35 cellular contexts compared by ENCODE assay signal in genomic region chr3:19668163-19668562, GRCh38.
"Had no signal": no experiment of that assay in that cellular context is flagged by ENCODE, and none has a peak within 500 bp of the region (broad histone marks: within the 10 kb centered on the region; RNA-seq: fewer than 3 reads in every experiment).

No MANE protein-coding gene starts in this region.

- H3K4me1 Mint-ChIP-seq: activated CD4-positive, alpha-beta memory T cell treated with anti-CD3 and anti-CD28 coated beads, Interleukin-2, amount 10 ng/mL, durations not matched to agents 7 days and 5 days; activated CD4-positive, alpha-beta T cell treated with anti-CD3 and anti-CD28 coated beads for 36 hours; activated CD4-positive, alpha-beta T cell treated with anti-CD3 and anti-CD28 coated beads, Interleukin-2, amount 10 ng/mL, durations not matched to agents 7 days and 5 days; activated CD8-positive, alpha-beta memory T cell treated with anti-CD3 and anti-CD28 coated beads, Interleukin-2, amount 10 ng/mL, durations not matched to agents 7 days and 5 days; activated naive CD8-positive, alpha-beta T cell treated with anti-CD3 and anti-CD28 coated beads for 36 hours; brain; central memory CD8-positive, alpha-beta T cell had no signal

- H3K36me3 ChIP-seq: ascending aorta, cardiac muscle cell had no signal

- H3K36me3 Mint-ChIP-seq: activated CD8-positive, alpha-beta memory T cell treated with anti-CD3 and anti-CD28 coated beads, Interleukin-2, amount 10 ng/mL, durations not matched to agents 7 days and 5 days; activated naive CD4-positive, alpha-beta T cell treated with anti-CD3 and anti-CD28 coated beads, Interleukin-2, amount 50 U/mL, for 72 hours; activated naive CD8-positive, alpha-beta T cell treated with anti-CD3 and anti-CD28 coated beads for 36 hours; brain had no signal

- H3K27ac Mint-ChIP-seq: activated CD4-positive, alpha-beta memory T cell treated with anti-CD3 and anti-CD28 coated beads, Interleukin-2, amount 10 ng/mL, durations not matched to agents 7 days and 5 days; activated CD4-positive, alpha-beta T cell treated with anti-CD3 and anti-CD28 coated beads for 36 hours; activated CD4-positive, alpha-beta T cell treated with anti-CD3 and anti-CD28 coated beads, Interleukin-2, amount 10 ng/mL, durations not matched to agents 7 days and 5 days; activated CD8-positive, alpha-beta memory T cell treated with anti-CD3 and anti-CD28 coated beads, Interleukin-2, amount 10 ng/mL, durations not matched to agents 7 days and 5 days; activated CD8-positive, alpha-beta T cell treated with anti-CD3 and anti-CD28 coated beads, Interleukin-2, amount 10 ng/mL, durations not matched to agents 7 days and 5 days; activated naive CD4-positive, alpha-beta T cell treated with anti-CD3 and anti-CD28 coated beads for 36 hours; activated naive CD4-positive, alpha-beta T cell treated with anti-CD3 and anti-CD28 coated beads, Interleukin-2, amount 50 U/mL, for 72 hours; activated naive CD8-positive, alpha-beta T cell treated with anti-CD3 and anti-CD28 coated beads for 36 hours; activated T-cell treated with anti-CD3 and anti-CD28 coated beads, Interleukin-2, amount 50 U/mL, for 24 hours; activated T-helper 2 cell treated with anti-CD3 and anti-CD28 coated beads, Interferon-gamma antibody, Interleukin-2, Interleukin-4, amounts not matched to agents 10 μg/mL and 5 μg/mL and 100 μg/mL, durations not matched to agents 14 hours and 24 hours and 36 hours; brain; T-helper 1 cell treated with Interleukin-12 subunit alpha and Interleukin-12 subunit beta and Interleukin-4 antibody, amounts not matched to agents 30 μg/mL and 1 μg/mL, for 36 hours; T-helper 2 cell treated with Interferon-gamma antibody and Interleukin-4, amounts not matched to agents 5 μg/mL and 100 μg/mL, for 36 hours had no signal

- DNase-seq: activated CD4-positive, alpha-beta memory T cell treated with anti-CD3 and anti-CD28 coated beads, Interleukin-2, amount 10 ng/mL, durations not matched to agents 7 days and 5 days; activated CD4-positive, alpha-beta T cell treated with anti-CD3 and anti-CD28 coated beads for 1 hour; activated CD4-positive, alpha-beta T cell treated with anti-CD3 and anti-CD28 coated beads for 36 hours; activated CD4-positive, alpha-beta T cell treated with anti-CD3 and anti-CD28 coated beads for 48 hours; activated CD4-positive, alpha-beta T cell treated with anti-CD3 and anti-CD28 coated beads, Interleukin-2, amount 10 ng/mL, durations not matched to agents 7 days and 5 days; activated CD4-positive, alpha-beta T cell treated with anti-CD3 and anti-CD28 coated beads, Interleukin-2, amount 50 U/mL, for 48 hours; activated CD4-positive, CD25-positive, alpha-beta regulatory T cell; activated CD8-positive, alpha-beta memory T cell treated with anti-CD3 and anti-CD28 coated beads for 24 hours; activated CD8-positive, alpha-beta memory T cell treated with anti-CD3 and anti-CD28 coated beads, Interleukin-2, amount 10 ng/mL, durations not matched to agents 7 days and 5 days; activated CD8-positive, alpha-beta memory T cell treated with anti-CD3 and anti-CD28 coated beads, Interleukin-2, amount 50 U/mL, for 48 hours; activated CD8-positive, alpha-beta T cell treated with anti-CD3 and anti-CD28 coated beads, Interleukin-2, amount 10 ng/mL, durations not matched to agents 7 days and 5 days; activated effector memory CD4-positive, alpha-beta T cell treated with Interleukin-2 at 50 U/mL for 16 hours; activated gamma-delta T cell; activated naive CD4-positive, alpha-beta T cell treated with anti-CD3 and anti-CD28 coated beads for 36 hours; activated naive CD4-positive, alpha-beta T cell treated with anti-CD3 and anti-CD28 coated beads, Interleukin-2, amount 50 U/mL, for 16 hours; activated naive CD8-positive, alpha-beta T cell treated with anti-CD3 and anti-CD28 coated beads for 36 hours; activated T-cell treated with anti-CD3 and anti-CD28 coated beads, Interleukin-2, amount 50 U/mL, for 24 hours; activated T-cell treated with anti-CD3 and anti-CD28 coated beads, Interleukin-2, amount 50 U/mL, for 48 hours; amygdala; anterior cingulate cortex; caudate nucleus; cerebellar nuclear complex; T-helper 1 cell; T-helper 2 cell; T-helper 9 cell had no signal

- ATAC-seq: activated CD4-positive, alpha-beta T cell treated with anti-CD3 and anti-CD28 coated beads for 36 hours; activated CD4-positive, CD25-positive, alpha-beta regulatory T cell treated with anti-CD3 and anti-CD28 coated beads, Interleukin-2, amount 50 U/mL, for 24 hours; activated CD8-positive, alpha-beta memory T cell treated with anti-CD3 and anti-CD28 coated beads, Interleukin-2, amount 10 ng/mL, durations not matched to agents 7 days and 5 days; activated CD8-positive, alpha-beta T cell treated with anti-CD3 and anti-CD28 coated beads, Interleukin-2, amount 10 ng/mL, durations not matched to agents 7 days and 5 days; activated naive CD4-positive, alpha-beta T cell treated with anti-CD3 and anti-CD28 coated beads, Interleukin-2, amount 50 U/mL, for 72 hours had no signal

- H3K27ac ChIP-seq: ascending aorta, cardiac muscle cell, VCaP had no signal

- H3K27me3 Mint-ChIP-seq: activated CD4-positive, alpha-beta memory T cell treated with anti-CD3 and anti-CD28 coated beads, Interleukin-2, amount 10 ng/mL, durations not matched to agents 7 days and 5 days; activated CD4-positive, alpha-beta T cell treated with anti-CD3 and anti-CD28 coated beads for 36 hours; activated CD4-positive, alpha-beta T cell treated with anti-CD3 and anti-CD28 coated beads, Interleukin-2, amount 10 ng/mL, durations not matched to agents 7 days and 5 days; activated CD8-positive, alpha-beta memory T cell treated with anti-CD3 and anti-CD28 coated beads, Interleukin-2, amount 10 ng/mL, durations not matched to agents 7 days and 5 days; activated T-cell treated with anti-CD3 and anti-CD28 coated beads, Interleukin-2, amount 50 U/mL, for 24 hours; central memory CD8-positive, alpha-beta T cell had no signal

- H3K4me1 ChIP-seq: ascending aorta had no signal

- H3K4me3 ChIP-seq: ascending aorta, cardiac muscle cell had no signal

- H3K9me3 Mint-ChIP-seq: activated CD4-positive, alpha-beta memory T cell treated with anti-CD3 and anti-CD28 coated beads, Interleukin-2, amount 10 ng/mL, durations not matched to agents 7 days and 5 days; activated CD4-positive, alpha-beta T cell treated with anti-CD3 and anti-CD28 coated beads, Interleukin-2, amount 10 ng/mL, durations not matched to agents 7 days and 5 days; activated naive CD4-positive, alpha-beta T cell treated with anti-CD3 and anti-CD28 coated beads for 36 hours; activated naive CD8-positive, alpha-beta T cell treated with anti-CD3 and anti-CD28 coated beads for 36 hours; activated T-cell treated with anti-CD3 and anti-CD28 coated beads, Interleukin-2, amount 50 U/mL, for 24 hours; activated T-helper 2 cell treated with anti-CD3 and anti-CD28 coated beads, Interferon-gamma antibody, Interleukin-2, Interleukin-4, amounts not matched to agents 10 μg/mL and 5 μg/mL and 100 μg/mL, durations not matched to agents 14 hours and 24 hours and 36 hours; brain; T-helper 1 cell treated with Interleukin-12 subunit alpha and Interleukin-12 subunit beta and Interleukin-4 antibody, amounts not matched to agents 30 μg/mL and 1 μg/mL, for 36 hours; T-helper 2 cell treated with Interferon-gamma antibody and Interleukin-4, amounts not matched to agents 5 μg/mL and 100 μg/mL, for 36 hours had no signal

- H3K4me3 Mint-ChIP-seq: activated CD4-positive, alpha-beta memory T cell treated with anti-CD3 and anti-CD28 coated beads, Interleukin-2, amount 10 ng/mL, durations not matched to agents 7 days and 5 days; activated CD4-positive, alpha-beta T cell treated with anti-CD3 and anti-CD28 coated beads for 36 hours; activated CD4-positive, alpha-beta T cell treated with anti-CD3 and anti-CD28 coated beads, Interleukin-2, amount 10 ng/mL, durations not matched to agents 7 days and 5 days; activated CD8-positive, alpha-beta memory T cell treated with anti-CD3 and anti-CD28 coated beads, Interleukin-2, amount 10 ng/mL, durations not matched to agents 7 days and 5 days; activated CD8-positive, alpha-beta T cell treated with anti-CD3 and anti-CD28 coated beads, Interleukin-2, amount 10 ng/mL, durations not matched to agents 7 days and 5 days; activated naive CD4-positive, alpha-beta T cell treated with anti-CD3 and anti-CD28 coated beads for 36 hours; activated naive CD8-positive, alpha-beta T cell treated with anti-CD3 and anti-CD28 coated beads for 36 hours; activated T-cell treated with anti-CD3 and anti-CD28 coated beads, Interleukin-2, amount 50 U/mL, for 24 hours; brain; central memory CD8-positive, alpha-beta T cell; T-helper 1 cell treated with Interleukin-12 subunit alpha and Interleukin-12 subunit beta and Interleukin-4 antibody, amounts not matched to agents 30 μg/mL and 1 μg/mL, for 36 hours; T-helper 2 cell treated with Interferon-gamma antibody and Interleukin-4, amounts not matched to agents 5 μg/mL and 100 μg/mL, for 36 hours had no signal

- H3K27me3 ChIP-seq: ascending aorta, cardiac muscle cell had no signal

- H3K9me3 ChIP-seq: ascending aorta had no signal
